Comparison of ENCODE assay signal across 14 cellular contexts in the genomic region with DNA sequence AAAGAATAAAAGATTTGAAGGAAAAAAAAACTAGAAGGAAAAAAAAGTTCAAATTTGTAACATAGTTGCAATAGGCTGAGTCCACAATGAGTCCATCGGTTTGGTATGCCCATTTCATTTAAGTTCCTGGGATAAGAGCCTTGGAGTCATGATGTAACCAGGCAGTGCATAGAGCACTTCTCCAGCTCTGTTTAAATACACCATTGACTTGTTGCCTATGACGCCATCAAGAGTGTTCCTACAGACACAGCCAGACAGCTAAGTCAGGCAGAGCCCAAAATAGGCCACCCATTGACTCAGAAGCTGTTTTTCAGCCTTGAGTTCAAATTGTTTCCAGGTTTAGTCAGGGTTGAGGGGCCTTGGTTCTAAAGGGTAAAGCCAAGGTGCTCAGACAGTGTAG. TPM values are rescaled to one million over a fixed set of nuclear protein-coding genes. Genes with fewer than 3 reads are reported as not detected.
DNase-seq lines count a peak whose midpoint lies in the region; ATAC-seq, FAIRE-seq and TF ChIP-seq lines count a peak whose summit lies in the region.
"Had no signal": no experiment of that assay in that cellular context is flagged by ENCODE, and none has a peak within 500 bp of the region (broad histone marks: within the 10 kb centered on the region; RNA-seq: fewer than 3 reads in every experiment).

No MANE protein-coding gene starts in this region.

- no peak for TF ChIP-seq POLR2A in GM12891 (IDR thresholded peaks at IDR 0.05; ENCODE audit: low read depth, low read length)

- no peak for FAIRE-seq in GM12891 (lab: Jason Lieb, UNC)

- H3K27ac ChIP-seq in Panc1 (ENCODE audit: low read length): peak overlapping the region; percentile 68; the same call in 1 of the 2 replicates
- H3K27ac ChIP-seq: esophagus muscularis mucosa had no signal

- H3K4me1 ChIP-seq in Panc1 (ENCODE audit: control insufficient read depth, insufficient read depth, low read length): peaks cover 8% of the 10 kb centered on the region

- TF ChIP-seq CTCF in Panc1 (IDR thresholded peaks at IDR 0.05): no peak

- no peak overlapping the region for H3K4me3 ChIP-seq in Panc1 (ENCODE audit: low read depth in 2 of 2, low read length in 2 of 2)
- H3K4me3 ChIP-seq: esophagus muscularis mucosa had no signal

- no peaks in the 10 kb centered on the region for H3K27me3 ChIP-seq in Panc1 (ENCODE audit: control insufficient read depth, insufficient read depth, low read length)
- H3K27me3 ChIP-seq: esophagus muscularis mucosa had no signal

- in situ Hi-C loops in Panc1 (cut with HindIII; ENCODE audit: low pct_unique_long_range_greater_than_20kb, low sequenced_read_pairs): no loop called here

- POLR2A ChIA-PET in Panc1 (lab: Charles Lee): no interaction called here

- CTCF ChIA-PET in Panc1 (lab: Charles Lee): no interaction called here

- intact Hi-C loops in Panc1 (cut with micrococcal nuclease; ENCODE audit: unreplicated experiment): no loop called here

- H3K9me3 ChIP-seq in Panc1 (ENCODE audit: control insufficient read depth, insufficient read depth, low read depth, low read length): peaks cover 18% of the 10 kb centered on the region; the same call in 1 of the 2 replicates

- ATAC-seq in Panc1 (no peak), GM18517 (IDR thresholded peaks at IDR 0.05; ENCODE audit: unreplicated experiment) (no peak)
- ATAC-seq: naive thymus-derived CD8-positive, alpha-beta T cell had no signal

- peaks cover 9% of the 10 kb centered on the region; the same call in 1 of the 2 replicates for H3K36me3 ChIP-seq in Panc1 (ENCODE audit: control insufficient read depth, insufficient read depth, low read length)

- DNase-seq in DMS53 (lab: John Stamatoyannopoulos, UW) (peak; percentile 79), Panc1 (ENCODE audit: low read depth, low spot score) (no peak), fibroblast of gingiva (ENCODE audit: low read depth) (peak; percentile 96), non-pigmented ciliary epithelial cell (ENCODE audit: low read depth) (peak; percentile 97), GM12891 (ENCODE audit: insufficient read length, low spot score) (no peak), SIG-M5 (lab: John Stamatoyannopoulos, UW) (no peak)
- no peak for DNase-seq in stimulated activated CD4-positive, alpha-beta T cell treated with anti-CD3 and anti-CD28 coated beads, Interleukin-15, amount 100 ng/mL, for 24 hours
- DNase-seq: activated CD4-positive, alpha-beta T cell treated with anti-CD3 and anti-CD28 coated beads for 48 hours; activated naive CD8-positive, alpha-beta T cell treated with anti-CD3 and anti-CD28 coated beads for 36 hours; H9; naive thymus-derived CD8-positive, alpha-beta T cell; NCI-H187 treated with DMSO at 0.1 percent for 48 hours had no signal

- no TSS peak for BruUV-seq in Panc1 (replicated peaks; lab: Mats Ljungman, UMichigan)

TF ChIP-seq in GM12891, 5 proteins besides CTCF, POLR2A, EP300 and RAD21:
- TF ChIP-seq POLR2AphosphoS5 (IDR thresholded peaks at IDR 0.05; ENCODE audit: low read depth, low read length) (no peak), POU2F2 (IDR thresholded peaks at IDR 0.05; ENCODE audit: low read depth, low read length) (no peak), TAF1 (IDR thresholded peaks at IDR 0.05; ENCODE audit: low read depth, low read length) (no peak), PAX5 (IDR thresholded peaks at IDR 0.05; ENCODE audit: insufficient read depth, low read length, severe bottlenecking) (no peak), SPI1 (IDR thresholded peaks at IDR 0.05; ENCODE audit: low read depth, low read length) (no peak)

RNA-seq across cellular contexts. Expression of a gene that starts 44.9 kb away (rescaled TPM):
- total RNA-seq in Panc1 (2021; ENCODE audit: unreplicated experiment): 43.0 TPM
- polyA plus RNA-seq in Panc1 (2012; ENCODE audit: insufficient read length): 22.7 TPM
- polyA plus RNA-seq in GM12891 (2012; ENCODE audit: low read depth, missing spikeins): 1.9 TPM

Comparison
In these comparisons a context has a peak if more than half of its experiments do, and no peak if none do; other contexts are left out.
1. DNase-seq: peak in DMS53 (single experiment), fibroblast of gingiva (single experiment) and non-pigmented ciliary epithelial cell (single experiment); none in Panc1 (single experiment), stimulated activated CD4-positive, alpha-beta T cell treated with anti-CD3 and anti-CD28 coated beads, Interleukin-15, amount 100 ng/mL, for 24 hours (single experiment), GM12891 (single experiment) and SIG-M5 (single experiment).